In the genomic region with DNA sequence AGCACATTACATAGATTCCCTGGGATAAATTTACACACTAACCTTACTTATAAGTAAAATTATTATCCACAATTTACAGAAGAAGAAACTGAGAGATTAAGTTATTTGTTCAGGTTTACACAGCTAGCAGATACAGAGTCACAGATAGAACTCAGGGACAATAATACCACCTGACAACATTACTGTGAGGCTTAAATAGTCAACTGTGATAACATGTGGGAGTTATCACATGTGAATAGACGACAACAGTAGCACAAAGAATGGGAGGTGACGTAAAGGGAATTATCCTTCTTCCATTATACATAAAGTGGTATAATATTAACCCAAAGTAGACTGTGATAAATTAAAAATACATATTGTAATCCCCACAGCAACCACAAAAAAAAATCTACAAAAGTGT, we compare ENCODE assay signal across 31 cellular contexts. TPM values are rescaled to one million over a fixed set of nuclear protein-coding genes. Genes with fewer than 3 reads are reported as not detected.
"Had no signal": no experiment of that assay in that cellular context is flagged by ENCODE, and none has a peak within 500 bp of the region (broad histone marks: within the 10 kb centered on the region; RNA-seq: fewer than 3 reads in every experiment).

No MANE protein-coding gene starts in this region.

- H3K4me3 ChIP-seq: stomach, suprapubic skin, testis, thoracic aorta, thyroid gland, tibial artery, tibial nerve, transverse colon, upper lobe of left lung, upper lobe of right lung, uterus, vagina had no signal

- H3K36me3 ChIP-seq: stomach, suprapubic skin, thoracic aorta, thyroid gland, tibial artery, tibial nerve, transverse colon, upper lobe of left lung, upper lobe of right lung, uterus, vagina had no signal

- DNase-seq: stimulated activated CD4-positive, alpha-beta T cell treated with anti-CD3 and anti-CD28 coated beads, Interleukin-2, amount 100 ng/mL, for 48 hours; stimulated activated CD4-positive, alpha-beta T cell treated with anti-CD3 and anti-CD28 coated beads, Interleukin-4, amount 100 ng/mL, for 1 hour; stimulated activated CD4-positive, alpha-beta T cell treated with anti-CD3 and anti-CD28 coated beads, Interleukin-4, amount 100 ng/mL, for 24 hours; stimulated activated CD4-positive, alpha-beta T cell treated with anti-CD3 and anti-CD28 coated beads, Interleukin-4, amount 100 ng/mL, for 4 hours; stimulated activated CD8-positive, alpha-beta memory T cell treated with anti-CD3 and anti-CD28 coated beads, Interleukin-4, amount 100 ng/mL, for 48 hours; stimulated activated naive B cell treated with anti-CD40 and anti-IgM and Interleukin-4, amounts not matched to agents 10 μg/mL and 1 μg/mL and 100 μg/mL, for 72 hours; stimulated activated naive CD4-positive, alpha-beta T cell; stimulated activated naive CD4-positive, alpha-beta T cell treated with Interleukin-2 at 50 U/mL for 16 hours; stimulated activated naive CD8-positive, alpha-beta T cell treated with anti-CD3 and anti-CD28 coated beads, Interleukin-15, amount 100 ng/mL, for 72 hours; stimulated activated naive CD8-positive, alpha-beta T cell treated with anti-CD3 and anti-CD28 coated beads, Interleukin-15, Interleukin-2, amounts not matched to agents 100 U/mL and 50 U/mL, for 24 hours; stomach; substantia nigra; testis; thyroid gland; tibial artery; transverse colon; trophoblast cell; upper lobe of left lung; upper lobe of right lung; uterus had no signal

- H3K4me1 ChIP-seq: stomach, suprapubic skin, testis, thyroid gland, tibial artery, tibial nerve, transverse colon, upper lobe of left lung, upper lobe of right lung, uterus, vagina had no signal

- FAIRE-seq: urothelium cell line had no signal

- ATAC-seq: stimulated activated effector memory CD8-positive, alpha-beta T cell treated with anti-CD3 and anti-CD28 coated beads, Interleukin-12 subunit alpha, Interleukin-12 subunit beta, amount 100 ng/mL, for 72 hours; stimulated activated memory B cell treated with anti-CD40 and anti-IgM and Interleukin-4, amounts not matched to agents 10 μg/mL and 1 μg/mL and 100 μg/mL, for 72 hours; stimulated activated naive B cell treated with anti-CD40 and anti-IgM and Interleukin-4, amounts not matched to agents 10 μg/mL and 1 μg/mL and 100 μg/mL, for 72 hours; stimulated activated naive CD8-positive, alpha-beta T cell treated with anti-CD3 and anti-CD28 coated beads, Interleukin-15, amount 100 ng/mL, for 72 hours; stimulated activated naive CD8-positive, alpha-beta T cell treated with anti-CD3 and anti-CD28 coated beads, Interleukin-15, Interleukin-2, amounts not matched to agents 100 U/mL and 50 U/mL, for 24 hours; upper lobe of right lung had no signal

- H3K27ac ChIP-seq: stomach, suprapubic skin, testis, thoracic aorta, thyroid gland, tibial artery, tibial nerve, transverse colon, upper lobe of left lung, upper lobe of right lung, uterus, vagina had no signal

- H3K27me3 ChIP-seq: stomach, suprapubic skin, testis, thyroid gland, tibial artery, tibial nerve, transverse colon, upper lobe of left lung, upper lobe of right lung, uterus, vagina had no signal

- H3K9me3 ChIP-seq: stomach, suprapubic skin, testis, thoracic aorta, thyroid gland, tibial artery, tibial nerve, transverse colon, upper lobe of left lung, upper lobe of right lung, uterus, vagina had no signal

RNA-seq across cellular contexts. Expression of a gene that starts 6.2 kb away (rescaled TPM):
- total RNA-seq: subcutaneous adipose tissue, suprapubic skin, temporal lobe, testis, thoracic aorta, thyroid gland, tibial nerve, transverse colon, upper lobe of right lung, ureter, uterus, vagina had no signal
- polyA plus RNA-seq: urinary bladder had no signal
